ENCODE assay signal across 18 cellular contexts in genomic region chr17:74814453-74814852, GRCh38. TPM values are rescaled to one million over a fixed set of nuclear protein-coding genes. Genes with fewer than 3 reads are reported as not detected.
DNase-seq lines count a peak whose midpoint lies in the region; ATAC-seq and TF ChIP-seq lines count a peak whose summit lies in the region.
"Had no signal": no experiment of that assay in that cellular context is flagged by ENCODE, and none has a peak within 500 bp of the region (broad histone marks: within the 10 kb centered on the region; RNA-seq: fewer than 3 reads in every experiment).

No MANE protein-coding gene starts in this region.

- CTCF ChIA-PET in OCI-LY7 (lab: Charles Lee; ENCODE audit: unreplicated experiment) = no interaction called here

- H3K36me3 ChIP-seq in OCI-LY7 (ENCODE audit: insufficient read depth, low read length) = no peaks in the 10 kb centered on the region
- H3K36me3 ChIP-seq: colonic mucosa had no signal

- in situ Hi-C loops in G401 (cut with HindIII; ENCODE audit: low sequenced_read_pairs) = no loop called here

- H3K4me3 Mint-ChIP-seq in natural killer cell = no peak overlapping the region
- H3K4me3 Mint-ChIP-seq: type B pancreatic cell had no signal

- no peaks in the 10 kb centered on the region for H3K36me3 Mint-ChIP-seq in natural killer cell

- ATAC-seq in natural killer cell (no peak), HG02588 (IDR thresholded peaks at IDR 0.05; ENCODE audit: unreplicated experiment) (no peak)

- POLR2A ChIA-PET in OCI-LY7 (lab: Charles Lee) = no interaction called here

- no peaks in the 10 kb centered on the region for H3K79me2 ChIP-seq in OCI-LY7 (ENCODE audit: insufficient read depth, low read depth, low read length)

- H3K4me1 ChIP-seq in OCI-LY7 (ENCODE audit: insufficient read depth, low read length, poor library complexity, severe bottlenecking) = peaks cover 8% of the 10 kb centered on the region
- H3K4me1 ChIP-seq: colonic mucosa had no signal

- peaks cover 6 to 10% of the 10 kb centered on the region in 2 donors for H3K4me1 Mint-ChIP-seq in natural killer cell

- H3K9me3 ChIP-seq in OCI-LY7 (ENCODE audit: low read length) = no peaks in the 10 kb centered on the region
- H3K9me3 ChIP-seq: colonic mucosa had no signal

- DNase-seq in DMS 273 (lab: John Stamatoyannopoulos, UW; ENCODE audit: unreplicated experiment) (peak; percentile 48), DMS 273 treated with DMSO at 0.1 percent for 48 hours (lab: John Stamatoyannopoulos, UW) (no peak), G401 (ENCODE audit: low spot score) (peak; percentile 60), OCI-LY7 (ENCODE audit: low spot score) (peak; percentile 9), epithelial cell of proximal tubule (ENCODE audit: low read depth) (no peak), epidermal melanocyte (ENCODE audit: insufficient read length, low spot score) (no peak), natural killer cell (no peak)
- DNase-seq: 8988T; aorta; colonic mucosa; naive B cell; NCI-H187 treated with DMSO at 0.1 percent for 48 hours; NCI-H510A treated with DMSO at 0.1 percent for 48 hours; stimulated activated naive CD4-positive, alpha-beta T cell; SW 1271 had no signal

- 0 out of 2 replicates have a peak, but pooled peaks have one; percentile 30 for TF ChIP-seq CTCF in OCI-LY7 (conservative IDR thresholded peaks at IDR 0.05; ENCODE audit: low read length)
- peak; percentile 35 for TF ChIP-seq CTCF in epithelial cell of proximal tubule (conservative IDR thresholded peaks at IDR 0.05; ENCODE audit: low read depth, low read length)
- TF ChIP-seq CTCF in natural killer cell (IDR thresholded peaks at IDR 0.05) = no peak

- no peaks in the 10 kb centered on the region for H3K27me3 Mint-ChIP-seq in natural killer cell (ENCODE audit: low read depth in 2 of 2)
- H3K27me3 Mint-ChIP-seq: naive B cell, type B pancreatic cell had no signal

- no peak overlapping the region for H3K4me3 ChIP-seq in OCI-LY7 (ENCODE audit: low read depth, low read length, poor library complexity, severe bottlenecking)
- H3K4me3 ChIP-seq in epithelial cell of proximal tubule (ENCODE audit: low read depth, low read length) = no peak overlapping the region
- H3K4me3 ChIP-seq: colonic mucosa had no signal

- H3K27ac ChIP-seq in OCI-LY7 (ENCODE audit: low read depth, low read length, poor library complexity, severe bottlenecking) = no peak overlapping the region
- H3K27ac ChIP-seq: colonic mucosa, epithelial cell of prostate had no signal

- no peaks in the 10 kb centered on the region for H3K9me2 ChIP-seq in OCI-LY7 (ENCODE audit: insufficient read depth, low read length)

- BruUV-seq in OCI-LY7 (replicated peaks; lab: Mats Ljungman, UMichigan) = no TSS peak

- no peak overlapping the region for H2AFZ ChIP-seq in OCI-LY7 (ENCODE audit: low read length)

- H4K20me1 ChIP-seq in OCI-LY7 (ENCODE audit: insufficient read depth, low read length) = no peaks in the 10 kb centered on the region

- no peak overlapping the region for H3K27ac Mint-ChIP-seq in natural killer cell
- H3K27ac Mint-ChIP-seq: type B pancreatic cell had no signal

- intact Hi-C loops in OCI-LY7 (cut with micrococcal nuclease; ENCODE audit: unreplicated experiment) (no loop called here), natural killer cell (cut with micrococcal nuclease) (no loop called here)

- no peak overlapping the region for H3K4me2 ChIP-seq in OCI-LY7 (ENCODE audit: low read length)

- no peaks in the 10 kb centered on the region for H3K9me3 Mint-ChIP-seq in natural killer cell
- H3K9me3 Mint-ChIP-seq: naive B cell, type B pancreatic cell had no signal

RNA-seq across cellular contexts. Expression of gene NAT9, which starts 38.3 kb away (rescaled TPM):
- 31.0 and 32.7 TPM in 2 replicates for total RNA-seq in G401 (2014; rRNA removed; shearing (Covaris generic))
- total RNA-seq in OCI-LY7 (2014; rRNA removed; shearing (Covaris generic)) = 77.2 and 99.3 TPM in 2 replicates
- total RNA-seq in OCI-LY7 (2022) (87.9 and 89.0 TPM in 2 replicates), epithelial cell of proximal tubule (18.2 and 24.5 TPM in 2 replicates), natural killer cell (10 to 100 TPM; 20.0 to 27.2 (median 24.8) TPM)

RNA-seq across cellular contexts. Expression of gene GRIN2C, which starts 45.2 kb away (rescaled TPM):
- total RNA-seq in G401 (2014; rRNA removed; shearing (Covaris generic)) = 0.37 and 1.3 TPM in 2 replicates
- 0.22 and 0.26 TPM in 2 replicates for total RNA-seq in OCI-LY7 (2014; rRNA removed; shearing (Covaris generic))
- 0.55 and 0.61 TPM in 2 replicates for total RNA-seq in OCI-LY7 (2022)
- total RNA-seq in epithelial cell of proximal tubule = not detected in 2 replicates
- not detected for total RNA-seq in natural killer cell

RNA-seq across cellular contexts. Expression of gene FDXR, which starts 58.3 kb away (rescaled TPM):
- 120 and 154 TPM in 2 replicates for total RNA-seq in G401 (2014; rRNA removed; shearing (Covaris generic))
- total RNA-seq in OCI-LY7 (2014; rRNA removed; shearing (Covaris generic)) = 12.2 TPM in 2 replicates
- total RNA-seq in OCI-LY7 (2022) = 18.1 and 18.3 TPM in 2 replicates
- 21.9 and 31.5 TPM in 2 replicates for total RNA-seq in epithelial cell of proximal tubule
- 1 to 10 TPM; 4.5 to 9.1 (median 7.8) TPM for total RNA-seq in natural killer cell

Comparison
In these comparisons a context has a peak if more than half of its experiments do, and no peak if none do; other contexts are left out.
1. DNase-seq: peak in DMS 273 (single experiment), G401 (single experiment) and OCI-LY7 (single experiment); none in DMS 273 treated with DMSO at 0.1 percent for 48 hours (single experiment), epithelial cell of proximal tubule (single experiment), epidermal melanocyte (single experiment) and natural killer cell (single experiment).